ENCODE assay signal across 8 cellular contexts in the genomic region with DNA sequence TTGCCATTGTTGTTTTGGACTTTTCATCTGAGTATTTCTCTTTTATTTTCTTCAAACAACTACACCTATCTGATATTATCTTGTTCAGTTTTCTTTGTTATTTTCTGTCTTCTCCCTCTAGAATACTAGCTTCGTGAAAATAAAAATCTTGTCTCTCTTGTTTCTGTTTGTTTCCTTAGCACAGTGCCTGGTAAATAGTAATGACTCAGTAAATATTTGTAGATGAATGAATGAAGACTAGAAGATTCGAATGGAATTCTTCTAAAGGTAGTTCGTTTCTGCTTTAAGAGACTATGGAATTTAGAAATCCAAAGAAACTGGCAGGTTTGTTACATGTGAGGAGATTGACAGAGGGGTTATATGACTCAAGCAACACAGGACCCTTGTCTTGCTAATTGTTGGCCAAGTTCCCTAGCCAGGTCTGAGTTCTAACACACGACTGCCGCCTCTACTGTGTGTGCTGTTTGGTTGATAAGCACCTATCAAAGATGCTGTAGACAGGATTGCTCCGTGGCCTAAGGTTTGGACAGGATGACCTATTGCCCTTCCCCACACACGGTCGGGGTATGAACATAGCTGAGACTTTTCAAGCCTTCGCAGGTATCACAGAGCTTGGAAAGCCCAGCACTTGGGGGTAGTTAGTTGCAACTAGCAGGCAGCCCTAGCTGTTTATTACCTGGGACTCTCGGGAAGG. TPM values are rescaled to one million over a fixed set of nuclear protein-coding genes. Genes with fewer than 3 reads are reported as not detected.
DNase-seq lines count a peak whose midpoint lies in the region; ATAC-seq and TF ChIP-seq lines count a peak whose summit lies in the region.

No MANE protein-coding gene starts in this region.

- 29 to 30% methylated on average over 10 of the region's 10 CpGs for WGBS in esophagus, 2 donors

- H3K4me1 ChIP-seq in esophagus (ENCODE audit: control insufficient read depth in 2 of 2, insufficient read depth in 2 of 2, low read length in 1 of 2) = no peaks in the 10 kb centered on the region
- peaks cover 4 to 13% of the 10 kb centered on the region in 2 experiments for H3K4me1 ChIP-seq in neutrophil (ENCODE audit: control insufficient read depth in 1 of 2, insufficient read depth in 1 of 2, low read depth in 1 of 2, low read length in 1 of 2)

- H3K27ac ChIP-seq in esophagus (ENCODE audit: low read depth in 2 of 2, low read length in 1 of 2) = peak overlapping the region; percentile 35 to 71
- H3K27ac ChIP-seq in neutrophil = no peak overlapping the region

- TF ChIP-seq CTCF in neutrophil (IDR thresholded peaks at IDR 0.05) (no peak), GM10266 (IDR thresholded peaks at IDR 0.05; ENCODE audit: control insufficient read depth, insufficient read depth, low read depth, missing control alignments) (no peak)

- DNase-seq in NCI-H1436 (lab: John Stamatoyannopoulos, UW) (peak; percentile 43), NCI-H1436 treated with DMSO at 0.1 percent for 48 hours (lab: John Stamatoyannopoulos, UW) (no peak), SHP77 treated with DMSO at 0.1 percent for 48 hours (lab: John Stamatoyannopoulos, UW) (peak; percentile 54), GM10266 (ENCODE audit: extremely low spot score) (no peak), hepatic stellate cell (ENCODE audit: low spot score) (no peak)

- no peaks in the 10 kb centered on the region for H3K9me3 ChIP-seq in esophagus (ENCODE audit: control insufficient read depth in 2 of 2, insufficient read depth in 1 of 2, low read depth in 1 of 2, low read length in 1 of 2)
- H3K9me3 ChIP-seq in neutrophil = no peaks in the 10 kb centered on the region

- H3K27me3 ChIP-seq in esophagus (ENCODE audit: control insufficient read depth in 1 of 2, insufficient read depth in 2 of 2, low read length in 2 of 2) (no peaks in the 10 kb centered on the region), neutrophil (peaks cover 23% of the 10 kb centered on the region)

- H3K4me3 ChIP-seq in esophagus (ENCODE audit: low read depth in 1 of 2, low read length in 2 of 2) (peak overlapping the region; percentile 75 to 88), neutrophil (ENCODE audit: low read depth in 1 of 2, low read length in 1 of 2) (peak overlapping the region; percentile 60 to 74)

- ATAC-seq in HG02571 (IDR thresholded peaks at IDR 0.05; ENCODE audit: unreplicated experiment) = peak; percentile 3

- H3K36me3 ChIP-seq in esophagus (ENCODE audit: control insufficient read depth in 2 of 2, insufficient read depth in 2 of 2, low read length in 1 of 2) (no peaks in the 10 kb centered on the region), neutrophil (no peaks in the 10 kb centered on the region)

RNA-seq across cellular contexts. Expression of a gene that starts 0.8 kb away (rescaled TPM):
- 1 to 10 TPM; 2.2 to 2.6 TPM for polyA plus RNA-seq in esophagus

Comparison
In these comparisons a context has a peak if more than half of its experiments do, and no peak if none do; other contexts are left out.
1. DNase-seq: peak in NCI-H1436 (single experiment) and SHP77 treated with DMSO at 0.1 percent for 48 hours (single experiment); none in NCI-H1436 treated with DMSO at 0.1 percent for 48 hours (single experiment), GM10266 (single experiment) and hepatic stellate cell (single experiment).